In the genomic region with DNA sequence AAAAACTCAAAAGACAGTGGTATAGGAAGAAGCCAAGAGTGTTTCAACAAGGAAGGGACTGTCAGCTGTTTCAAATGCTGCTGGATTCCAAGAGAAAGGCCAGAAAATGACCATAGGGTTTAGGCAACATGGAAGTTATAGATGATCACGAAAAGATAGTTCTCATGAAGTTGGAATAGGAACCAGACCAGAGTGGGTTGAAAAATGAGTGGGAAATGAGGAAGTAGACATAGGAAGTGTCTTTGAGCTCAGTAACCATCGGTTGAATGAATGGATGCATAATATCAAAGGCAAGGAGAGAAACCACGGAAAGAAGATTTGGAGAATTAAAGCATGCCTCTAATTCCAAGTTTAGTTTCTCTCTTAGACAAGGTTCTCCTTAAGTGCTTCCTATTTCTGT, we compare ENCODE assay signal across 1 cellular context.
TF ChIP-seq lines count a peak whose summit lies in the region.

No MANE protein-coding gene starts in this region.

TF ChIP-seq in HEK293T, 16 proteins besides CTCF, POLR2A, EP300 and RAD21:
- TF ChIP-seq L3MBTL2 (conservative IDR thresholded peaks at IDR 0.05) = no peak
- TF ChIP-seq FOXA1 (IDR thresholded peaks at IDR 0.05) = no peak
- no peak for TF ChIP-seq ARNT (IDR thresholded peaks at IDR 0.05)
- TF ChIP-seq HDGF (IDR thresholded peaks at IDR 0.05; ENCODE audit: borderline replicate concordance) = no peak
- no peak for TF ChIP-seq BHLHE40 (IDR thresholded peaks at IDR 0.05; ENCODE audit: borderline replicate concordance)
